ENCODE assay signal across 8 cellular contexts in the genomic region with DNA sequence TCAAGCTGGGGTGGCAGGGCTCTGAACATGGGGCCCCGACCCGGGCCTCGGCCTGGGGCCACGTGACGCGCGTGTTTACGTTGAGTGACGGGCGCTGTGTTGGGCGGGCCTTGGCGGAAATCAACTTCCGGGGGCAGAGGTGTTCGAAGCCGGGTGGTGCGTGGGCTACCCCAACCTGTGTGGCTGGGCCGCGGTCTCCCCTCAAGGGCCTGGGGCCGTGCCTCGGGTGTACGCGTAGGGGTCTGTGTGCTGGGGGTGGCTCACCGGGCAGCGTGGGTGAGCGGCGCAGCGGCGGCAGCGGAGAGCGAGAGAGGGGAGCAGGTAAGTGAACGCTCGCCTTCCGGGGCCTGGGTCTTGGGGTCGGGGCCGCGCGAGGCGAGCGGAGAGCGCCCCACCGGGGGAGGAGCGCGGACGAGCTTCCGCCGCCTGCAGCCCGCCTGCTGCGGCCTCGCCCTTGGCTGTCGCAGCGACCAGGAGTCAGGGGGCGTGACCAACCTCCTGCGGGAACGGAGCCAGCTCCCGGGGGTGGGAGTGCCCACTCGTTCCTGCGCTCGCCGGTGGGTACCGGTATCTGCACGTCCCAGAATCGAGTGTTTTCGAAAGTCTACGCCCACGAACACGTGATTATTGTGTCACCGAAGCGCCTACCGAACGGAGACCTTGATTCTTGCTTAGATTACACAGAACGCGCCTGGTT. TPM values are rescaled to one million over a fixed set of nuclear protein-coding genes. Genes with fewer than 3 reads are reported as not detected.
DNase-seq lines count a peak whose midpoint lies in the region; ATAC-seq, FAIRE-seq and TF ChIP-seq lines count a peak whose summit lies in the region.

A gene with protein sequence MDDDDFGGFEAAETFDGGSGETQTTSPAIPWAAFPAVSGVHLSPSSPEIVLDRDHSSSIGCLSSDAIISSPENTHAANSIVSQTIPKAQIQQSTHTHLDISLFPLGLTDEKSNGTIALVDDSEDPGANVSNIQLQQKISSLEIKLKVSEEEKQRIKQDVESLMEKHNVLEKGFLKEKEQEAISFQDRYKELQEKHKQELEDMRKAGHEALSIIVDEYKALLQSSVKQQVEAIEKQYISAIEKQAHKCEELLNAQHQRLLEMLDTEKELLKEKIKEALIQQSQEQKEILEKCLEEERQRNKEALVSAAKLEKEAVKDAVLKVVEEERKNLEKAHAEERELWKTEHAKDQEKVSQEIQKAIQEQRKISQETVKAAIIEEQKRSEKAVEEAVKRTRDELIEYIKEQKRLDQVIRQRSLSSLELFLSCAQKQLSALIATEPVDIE (plus strand): TSS at position 136 of the 697 bp plus-strand sequence. CDS start 66,760 bp downstream, outside the sequence.

- H3K14ac ChIP-seq in H1 (ENCODE audit: insufficient read length): no peak within 1 kb of the TSS

- H3K23me2 ChIP-seq in H1 (ENCODE audit: low read depth, low read length): peaks cover 7% of the 10 kb centered on the region

- H3K4me3 ChIP-seq in CD4-positive, alpha-beta memory T cell (ENCODE audit: low read length in 2 of 2): peak within 1 kb of the TSS; percentile 78 to 94
- H3K4me3 ChIP-seq in HL-60 (replicated peaks; ENCODE audit: insufficient read depth, low read length) (peak within 1 kb of the TSS; percentile 96), H1 (ENCODE audit: extremely low read depth in 1 of 4, insufficient read depth in 2 of 4, low read depth in 3 of 4, low read length in 4 of 4) (peak within 1 kb of the TSS; percentile 77 to 95 (median 87))

- H4K5ac ChIP-seq in H1 (ENCODE audit: insufficient read length, low read depth, low read length): peak within 1 kb of the TSS; percentile 82

- TF ChIP-seq CTCF in HL-60 (IDR thresholded peaks at IDR 0.05; ENCODE audit: insufficient read depth, low read length) (no peak), H1 (IDR thresholded peaks at IDR 0.05; ENCODE audit: control extremely low read depth in 1 of 3, insufficient read depth in 1 of 3, low read depth in 1 of 3, low read length in 3 of 3) (no peak)

- POLR2A ChIA-PET in CD4-positive, alpha-beta memory T cell (lab: Charles Lee; ENCODE audit: partially characterized antibody): interaction anchor here (0.8 to 3.5 kb wide), 15 partner anchors 13 to 1357 kb away, joined by 3 to 27 read pairs (median 5); a partner anchor contains a TSS
- POLR2A ChIA-PET in H1 (lab: Charles Lee; ENCODE audit: partially characterized antibody): interaction anchor here (0.6 to 1.1 kb wide), 4 partner anchors 12 to 480 kb away, joined by 3 to 7 read pairs (median 3); no protein-coding TSS in a partner anchor

- no peak within 1 kb of the TSS for H3K23ac ChIP-seq in H1 (ENCODE audit: insufficient read length)

- H3K9me3 ChIP-seq in CD4-positive, alpha-beta memory T cell (ENCODE audit: control insufficient read depth in 1 of 2, low read length in 2 of 2): no peaks in the 10 kb centered on the region
- 0 out of 4 replicates have a peak, but pooled peaks cover 0 to 2% of the 10 kb centered on the region in 2 experiments for H3K9me3 ChIP-seq in H1 (ENCODE audit: insufficient read depth in 2 of 2, low read depth in 1 of 2, low read length in 1 of 2)

- peak within 1 kb of the TSS; percentile 95 for H3K56ac ChIP-seq in H1 (replicated peaks; ENCODE audit: insufficient read length, low read depth, low read length)

- H3K27ac Mint-ChIP-seq in CD4-positive, alpha-beta memory T cell: peak within 1 kb of the TSS; percentile 98 to 100 (median 100)

- FAIRE-seq in H1 (lab: Jason Lieb, UNC): no peak

- peaks cover 0 to 11% (median 0%) of the 10 kb centered on the region in 8 donors for H3K9me3 Mint-ChIP-seq in CD4-positive, alpha-beta memory T cell

- H2AK5ac ChIP-seq in H1 (ENCODE audit: low read depth, low read length): no peak within 1 kb of the TSS; the same call in 1 of the 2 replicates

- CTCF ChIA-PET in CD4-positive, alpha-beta memory T cell (lab: Charles Lee; ENCODE audit: partially characterized antibody): interaction anchor here (0.9 to 1.7 kb wide), 3 partner anchors 19 to 32 kb away, joined by 3 to 6 read pairs (median 4); no protein-coding TSS in a partner anchor
- CTCF ChIA-PET in H1 (lab: Charles Lee; ENCODE audit: partially characterized antibody): interaction anchor here (0.9 kb wide), 1 partner anchor 14 kb away, joined by 3 read pairs; no protein-coding TSS in a partner anchor

- H3K27me3 Mint-ChIP-seq in CD4-positive, alpha-beta memory T cell: no peaks in the 10 kb centered on the region

- no peaks in the 10 kb centered on the region for H3K27me3 ChIP-seq in CD4-positive, alpha-beta memory T cell (ENCODE audit: insufficient read depth, low read length)
- H3K27me3 ChIP-seq in HL-60 (ENCODE audit: insufficient read depth, poor library complexity, severe bottlenecking) (no peaks in the 10 kb centered on the region), H1 (replicated peaks in 1 of 4; ENCODE audit: control insufficient read depth in 3 of 4, extremely low read depth in 1 of 4, insufficient read depth in 3 of 4, low read length in 3 of 4) (no peaks in the 10 kb centered on the region)

- no peak within 1 kb of the TSS for H2BK120ac ChIP-seq in H1 (replicated peaks; ENCODE audit: low read depth, low read length)

- H4K20me1 ChIP-seq in H1 (replicated peaks in 1 of 2; ENCODE audit: control insufficient read depth in 1 of 2, insufficient read depth in 2 of 2, low read length in 2 of 2): no peaks in the 10 kb centered on the region

- peaks cover 6 to 47% of the 10 kb centered on the region in 2 experiments; a peak in 3 of 4 replicates for H3K79me2 ChIP-seq in H1 (ENCODE audit: control insufficient read depth in 1 of 2, insufficient read depth in 2 of 2, low read length in 2 of 2)

- H3K27ac ChIP-seq in CD4-positive, alpha-beta memory T cell (ENCODE audit: low read depth, low read length): peak within 1 kb of the TSS; percentile 95
- H3K27ac ChIP-seq in HL-60 (replicated peaks) (peak within 1 kb of the TSS; percentile 94), H1 (ENCODE audit: low read depth, low read length) (peak within 1 kb of the TSS; percentile 85)

- peak; percentile 71 to 78 for TF ChIP-seq POLR2A in H1 (IDR thresholded peaks at IDR 0.05; ENCODE audit: control extremely low read depth in 1 of 2, low read depth in 2 of 2, low read length in 2 of 2)

- TF ChIP-seq EP300 in H1 (IDR thresholded peaks at IDR 0.05; ENCODE audit: borderline replicate concordance in 1 of 2, low read depth in 2 of 2, low read length in 2 of 2): no peak

- H2BK15ac ChIP-seq in H1 (ENCODE audit: low read length): peak within 1 kb of the TSS; percentile 89; the same call in 1 of the 2 replicates

- peak within 1 kb of the TSS; percentile 75 to 92 (median 90) for H3K9ac ChIP-seq in H1 (replicated peaks in 1 of 4; ENCODE audit: extremely low read depth in 1 of 4, low read depth in 3 of 4, low read length in 3 of 4)

- H3K79me1 ChIP-seq in H1 (ENCODE audit: low read depth, low read length): peaks cover 3% of the 10 kb centered on the region; the same call in 1 of the 2 replicates

- H3K4ac ChIP-seq in H1 (replicated peaks; ENCODE audit: insufficient read length, low read depth, low read length): no peak within 1 kb of the TSS

- H4K91ac ChIP-seq in H1 (replicated peaks; ENCODE audit: insufficient read length, low read length): peak within 1 kb of the TSS; percentile 89

- peak within 1 kb of the TSS; percentile 93 for H3K18ac ChIP-seq in H1 (ENCODE audit: extremely low read depth, low read length)

- H3K36me3 Mint-ChIP-seq in CD4-positive, alpha-beta memory T cell: peaks cover 18 to 34% of the 10 kb centered on the region in 2 donors

- no peak; a peak in 1 of 4 replicates for TF ChIP-seq RAD21 in H1 (IDR thresholded peaks at IDR 0.05 in 1 of 2, conservative IDR thresholded peaks at IDR 0.05 in 1 of 2; ENCODE audit: low read depth in 2 of 2, low read length in 2 of 2)

- H3K4me1 Mint-ChIP-seq in CD4-positive, alpha-beta memory T cell: peaks cover 38 to 69% (median 53%) of the 10 kb centered on the region in 4 donors

- peak within 1 kb of the TSS; percentile 94 to 98 for H3K4me2 ChIP-seq in H1 (ENCODE audit: insufficient read depth in 1 of 2, low read depth in 2 of 2, low read length in 2 of 2)

- intact Hi-C loops in CD4-positive, alpha-beta memory T cell (cut with micrococcal nuclease): loop anchor here (1.0 to 10.0 kb wide), 7 partner anchors 32 to 1256 kb away; a partner anchor contains a TSS

- peak; percentile 90 to 96 (median 93) for DNase-seq in CD4-positive, alpha-beta memory T cell
- peak; percentile 70 to 85 for DNase-seq in HL-60 (ENCODE audit: low read depth in 1 of 2, low spot score in 1 of 2)
- DNase-seq in NOMO-1 treated with DMSO at 0.1 percent for 48 hours (lab: John Stamatoyannopoulos, UW; ENCODE audit: unreplicated experiment): peak; percentile 72
- peak; percentile 65 to 69 (median 66) for DNase-seq in activated CD8-positive, alpha-beta memory T cell treated with anti-CD3 and anti-CD28 coated beads for 48 hours (ENCODE audit: low read depth in 2 of 3, low spot score in 2 of 3)
- DNase-seq in H1 (ENCODE audit: low read depth in 1 of 2, low spot score in 2 of 2): peak; percentile 29 to 88
- DNase-seq in mesenteric fat pad (ENCODE audit: low spot score): peak; percentile 95
- DNase-seq in stimulated activated CD8-positive, alpha-beta memory T cell treated with anti-CD3 and anti-CD28 coated beads, Interleukin-15, amount 100 ng/mL, for 4 hours (ENCODE audit: low read depth in 2 of 2): peak; percentile 77 to 88

- H2BK20ac ChIP-seq in H1 (ENCODE audit: low read length): no peak within 1 kb of the TSS

- H2BK12ac ChIP-seq in H1 (ENCODE audit: low read depth, low read length): peak within 1 kb of the TSS; percentile 78

- peak within 1 kb of the TSS; percentile 93 for H2BK5ac ChIP-seq in H1 (ENCODE audit: low read depth, low read length)

- peaks cover 34% of the 10 kb centered on the region for H3K4me1 ChIP-seq in CD4-positive, alpha-beta memory T cell (ENCODE audit: insufficient read depth, low read length)
- peaks cover 0 to 8% (median 6%) of the 10 kb centered on the region in 4 experiments; a peak in 5 of 7 replicates for H3K4me1 ChIP-seq in H1 (replicated peaks in 1 of 4; ENCODE audit: control insufficient read depth in 3 of 4, insufficient read depth in 4 of 4, low read length in 3 of 4)

- H4K8ac ChIP-seq in H1 (ENCODE audit: extremely low read depth, insufficient read depth, low read length): peak within 1 kb of the TSS; percentile 99

- no peaks in the 10 kb centered on the region for H3K36me3 ChIP-seq in CD4-positive, alpha-beta memory T cell (ENCODE audit: insufficient read depth, low read length)
- H3K36me3 ChIP-seq in H1 (ENCODE audit: control insufficient read depth in 2 of 4, insufficient read depth in 4 of 4, low read length in 3 of 4): no peaks in the 10 kb centered on the region

- 3% methylated on average over 71 of the region's 72 CpGs; no CpG with 5 or more reads in 1 of the 2 experiments for WGBS in H1 (ENCODE audit: extremely low coverage in 1 of 2, insufficient coverage in 1 of 2, insufficient read length in 1 of 2, insufficient replicate concordance in 2 of 2, low coverage in 1 of 2, low lambda C conversion rate in 2 of 2, missing lambda C conversion rate in 1 of 2), 2 experiments

- peak within 1 kb of the TSS; percentile 98 for H2AFZ ChIP-seq in H1 (ENCODE audit: low read length)

- peak within 1 kb of the TSS; percentile 90 to 99 (median 96) for H3K4me3 Mint-ChIP-seq in CD4-positive, alpha-beta memory T cell

- ATAC-seq in GM19463 (IDR thresholded peaks at IDR 0.05; ENCODE audit: unreplicated experiment): peak; percentile 87

RNA-seq across cellular contexts. Expression of the gene that starts here (rescaled TPM):
- 10 to 100 TPM; 83.9 to 88.4 TPM for total RNA-seq in CD4-positive, alpha-beta memory T cell
- polyA plus RNA-seq in CD4-positive, alpha-beta memory T cell: 10 to 100 TPM; 56.9 to 57.7 TPM
- total RNA-seq in H1 (2021; fragmentation: NEBNext Ultra II Directional; extraction: Animal tissue kit (Norgen Biotek cat#: 25700)): 23.1 and 23.8 TPM in 2 replicates
- 6.9 and 8.6 TPM in 2 replicates for polyA plus RNA-seq in H1 (2011; rRNA removed)
- polyA plus RNA-seq in H1 (2011; cell fraction: cytosol; rRNA removed): 10.4 TPM
- 15.5 TPM for polyA plus RNA-seq in H1 (2011; cell fraction: nucleus; rRNA removed)
- 8.9 to 15.6 TPM (median 10.2 TPM) in 4 replicates for polyA plus RNA-seq in H1 (2012, experiment 1 of 2)
- 2.0 TPM for polyA plus RNA-seq in H1 (2012, experiment 2 of 2)
- 48.3 TPM for polyA plus RNA-seq in H1 (2013, experiment 1 of 2)
- 32.3 TPM for polyA plus RNA-seq in H1 (2013, experiment 2 of 2)
- 26.5 and 28.0 TPM in 2 replicates for polyA minus RNA-seq in H1 (2011; rRNA and poly(A)+ RNA removed)
- 14.6 TPM for polyA minus RNA-seq in H1 (2011; cell fraction: cytosol; rRNA and poly(A)+ RNA removed)
- 88.8 TPM for polyA minus RNA-seq in H1 (2011; cell fraction: nucleus; rRNA and poly(A)+ RNA removed)
- total RNA-seq in mesenteric fat pad: 36.3 TPM

Comparison
In these comparisons a context has a peak if more than half of its experiments do, and no peak if none do; other contexts are left out.
1. Peak in every context shown above with its lines: DNase-seq, ATAC-seq, H3K4me3 ChIP-seq and H3K27ac ChIP-seq.